ENCODE assay signal across 15 cellular contexts in genomic region chr5:138468966-138469539, GRCh38. TPM values are rescaled to one million over a fixed set of nuclear protein-coding genes. Genes with fewer than 3 reads are reported as not detected.
A peak's percentile ranks its signal among the peaks of the same experiment; 100 is the strongest.
DNase-seq lines count a peak whose midpoint lies in the region; ATAC-seq and TF ChIP-seq lines count a peak whose summit lies in the region.
"Had no signal": no experiment of that assay in that cellular context is flagged by ENCODE, and none has a peak within 500 bp of the region (broad histone marks: within the 10 kb centered on the region; RNA-seq: fewer than 3 reads in every experiment).

No MANE protein-coding gene starts in this region.

- peaks cover 22% of the 10 kb centered on the region; the same call in 1 of the 2 replicates for H3K36me3 ChIP-seq in GM23248 (ENCODE audit: low read depth)
- peaks cover 18% of the 10 kb centered on the region for H3K36me3 ChIP-seq in BE2C
- H3K36me3 ChIP-seq: left ventricle myocardium inferior, ovary had no signal

- peak overlapping the region; percentile 90 for H3K9ac ChIP-seq in GM23248

- H3K4me1 ChIP-seq in GM23248 (ENCODE audit: insufficient read depth) = peaks cover 21% of the 10 kb centered on the region
- no peaks in the 10 kb centered on the region for H3K4me1 ChIP-seq in BE2C

- 81 to 85% methylated on average over 8 of the region's 8 CpGs for WGBS in GM23248 (ENCODE audit: low coverage in 1 of 2, low lambda C conversion rate in 2 of 2, missing lambda C conversion rate in 2 of 2), 2 experiments

- H3K4me2 ChIP-seq in GM23248 (ENCODE audit: unreplicated experiment) = peak overlapping the region; percentile 81

- H3K9me3 ChIP-seq in GM23248 (ENCODE audit: low read depth) (no peaks in the 10 kb centered on the region), BE2C (no peaks in the 10 kb centered on the region)
- H3K9me3 ChIP-seq: left ventricle myocardium inferior, ovary had no signal

- H3K4me3 Mint-ChIP-seq in brain = peak overlapping the region; percentile 40 to 94 (median 85)
- H3K4me3 Mint-ChIP-seq in natural killer cell = peak overlapping the region; percentile 72
- H3K4me3 Mint-ChIP-seq: activated naive CD4-positive, alpha-beta T cell treated with anti-CD3 and anti-CD28 coated beads for 36 hours had no signal

- H3K79me2 ChIP-seq in GM23248 (ENCODE audit: insufficient read depth) = peaks cover 37% of the 10 kb centered on the region

- H3K9me3 Mint-ChIP-seq in brain = peaks cover 0 to 19% (median 3%) of the 10 kb centered on the region in 5 experiments
- no peaks in the 10 kb centered on the region for H3K9me3 Mint-ChIP-seq in natural killer cell
- H3K9me3 Mint-ChIP-seq: activated naive CD4-positive, alpha-beta T cell treated with anti-CD3 and anti-CD28 coated beads for 36 hours had no signal

- peaks cover 51% of the 10 kb centered on the region for H3F3A ChIP-seq in GM23248 (ENCODE audit: insufficient read depth)

- intact Hi-C loops in natural killer cell (cut with micrococcal nuclease) = no loop called here

- no peak overlapping the region for H2AFZ ChIP-seq in GM23248

- H3K36me3 Mint-ChIP-seq in brain (peaks cover 25% of the 10 kb centered on the region), natural killer cell (no peaks in the 10 kb centered on the region)

- H3K27me3 Mint-ChIP-seq in brain (peaks cover 11% of the 10 kb centered on the region), natural killer cell (ENCODE audit: low read depth in 2 of 2) (no peaks in the 10 kb centered on the region)

- H3K27ac Mint-ChIP-seq in brain = peak overlapping the region in 1 of 5 experiments; percentile 74
- H3K27ac Mint-ChIP-seq in natural killer cell = peak overlapping the region in 1 of 2 donors; percentile 53
- H3K27ac Mint-ChIP-seq: activated naive CD4-positive, alpha-beta T cell treated with anti-CD3 and anti-CD28 coated beads for 36 hours had no signal

- no peak for ATAC-seq in natural killer cell

- peak overlapping the region; percentile 9 for H3K27ac ChIP-seq in GM23248
- H3K27ac ChIP-seq: left ventricle myocardium inferior, ovary had no signal

- no peaks in the 10 kb centered on the region for H3K9me2 ChIP-seq in GM23248 (ENCODE audit: insufficient read depth)

- peaks cover 31% of the 10 kb centered on the region for H3K4me1 Mint-ChIP-seq in brain
- H3K4me1 Mint-ChIP-seq in natural killer cell = peaks cover 8 to 22% of the 10 kb centered on the region in 2 donors

- DNase-seq in AG09309 (ENCODE audit: low read depth) = peak; percentile 64
- peak; percentile 31 for DNase-seq in GM23248
- no peak for DNase-seq in natural killer cell
- DNase-seq in SHP77 treated with DMSO at 0.1 percent for 48 hours (lab: John Stamatoyannopoulos, UW) = no peak
- no peak for DNase-seq in MV-4-11 (lab: John Stamatoyannopoulos, UW)
- no peak for DNase-seq in BE2C
- DNase-seq in kidney tubule cell (ENCODE audit: low spot score) = no peak
- DNase-seq: activated CD4-positive, CD25-positive, alpha-beta regulatory T cell treated with anti-CD3 and anti-CD28 coated beads, Interleukin-2, amount 50 U/mL, for 72 hours; activated naive CD4-positive, alpha-beta T cell treated with anti-CD3 and anti-CD28 coated beads for 36 hours; COR-L47; Karpas-422; left ventricle myocardium inferior; NCI-H2029 had no signal

- H3K27me3 ChIP-seq in GM23248 (replicated peaks; ENCODE audit: insufficient read depth) (no peaks in the 10 kb centered on the region), BE2C (peaks cover 3% of the 10 kb centered on the region; the same call in 1 of the 2 replicates)
- H3K27me3 ChIP-seq: ovary had no signal

- TF ChIP-seq CTCF in AG09309 (IDR thresholded peaks at IDR 0.05; ENCODE audit: control insufficient read depth, insufficient read depth, low read depth, low read length, missing control alignments) (no peak), brain (conservative IDR thresholded peaks at IDR 0.05) (no peak), natural killer cell (IDR thresholded peaks at IDR 0.05) (no peak), BE2C (IDR thresholded peaks at IDR 0.05; ENCODE audit: low read depth, low read length) (no peak)

- in situ Hi-C loops in GM23248 (cut with MboI) = no loop called here

- H3K4me3 ChIP-seq in AG09309 (ENCODE audit: control insufficient read depth, low read depth, low read length) (no peak overlapping the region), GM23248 (peak overlapping the region; percentile 85), BE2C (ENCODE audit: low read depth, low read length) (no peak overlapping the region)

- H4K20me1 ChIP-seq in GM23248 (ENCODE audit: insufficient read depth) = peaks cover 20% of the 10 kb centered on the region

RNA-seq across cellular contexts. Expression of gene EGR1, which starts 3.8 kb away (rescaled TPM):
- 14.3 and 19.0 TPM in 2 replicates for total RNA-seq in GM23248 (2014; rRNA removed; shearing (Covaris generic))
- 161 and 170 TPM in 2 replicates for polyA plus RNA-seq in GM23248 (2016; fragmentation: Nextera tagmentation; extraction: Ambion mirVana)
- polyA plus RNA-seq in brain (ENCODE audit: insufficient read depth, low read depth, low replicate concordance) = 6.8 TPM
- 100 to 1,000 TPM in 1 of 3 donors, 10 to 100 TPM in 2; 52.1 to 137 (median 84.8) TPM for total RNA-seq in natural killer cell
- polyA plus RNA-seq in BE2C (2012; ENCODE audit: insufficient read depth, insufficient read length, low read depth) = 12.0 TPM

RNA-seq across cellular contexts. Expression of gene REEP2, which starts 30.2 kb away (rescaled TPM):
- 4.4 and 5.0 TPM in 2 replicates for total RNA-seq in GM23248 (2014; rRNA removed; shearing (Covaris generic))
- 8.6 and 9.4 TPM in 2 replicates for polyA plus RNA-seq in GM23248 (2016; fragmentation: Nextera tagmentation; extraction: Ambion mirVana)
- polyA plus RNA-seq in brain (ENCODE audit: insufficient read depth, low read depth, low replicate concordance) = 111 TPM
- total RNA-seq in natural killer cell = under 1 TPM; 0.28 to 0.79 (median 0.66) TPM
- polyA plus RNA-seq in BE2C (2012; ENCODE audit: insufficient read depth, insufficient read length, low read depth) = 98.2 TPM

Comparison
In these comparisons a context has a peak if more than half of its experiments do, and no peak if none do; other contexts are left out.
1. DNase-seq: peak in AG09309 (single experiment) and GM23248 (single experiment); none in natural killer cell (single experiment), SHP77 treated with DMSO at 0.1 percent for 48 hours (single experiment), MV-4-11 (single experiment), BE2C (single experiment) and kidney tubule cell (single experiment).